25 cellular contexts compared by ENCODE assay signal in genomic region chr10:25023278-25023677, GRCh38. TPM values are rescaled to one million over a fixed set of nuclear protein-coding genes. Genes with fewer than 3 reads are reported as not detected.
"Had no signal": no experiment of that assay in that cellular context is flagged by ENCODE, and none has a peak within 500 bp of the region (broad histone marks: within the 10 kb centered on the region; RNA-seq: fewer than 3 reads in every experiment).

No MANE protein-coding gene starts in this region.

- DNase-seq: activated B cell treated with CpG ODN at 0.5 μM for 24 hours; activated CD4-positive, alpha-beta memory T cell treated with anti-CD3 and anti-CD28 coated beads, Interleukin-2, amount 10 ng/mL, durations not matched to agents 7 days and 5 days; activated CD4-positive, alpha-beta T cell treated with anti-CD3 and anti-CD28 coated beads for 4 hours; activated CD8-positive, alpha-beta memory T cell treated with anti-CD3 and anti-CD28 coated beads, Interleukin-2, amount 10 ng/mL, durations not matched to agents 7 days and 5 days; activated naive CD4-positive, alpha-beta T cell; activated naive CD8-positive, alpha-beta T cell treated with anti-CD3 and anti-CD28 coated beads, Interleukin-2, amount 10 ng/mL, durations not matched to agents 7 days and 5 days; cerebellar nuclear complex; effector memory CD8-positive, alpha-beta T cell; foreskin fibroblast; glutamatergic neuron; left lung; mesenchymal stem cell; mucosa of descending colon; naive B cell; psoas muscle; sigmoid colon; spleen; stimulated activated CD8-positive, alpha-beta memory T cell treated with anti-CD3 and anti-CD28 coated beads, Interleukin-4, amount 100 ng/mL, for 48 hours; stimulated activated naive CD4-positive, alpha-beta T cell; substantia nigra; T-cell; tibial artery had no signal

- ATAC-seq: activated CD8-positive, alpha-beta memory T cell treated with anti-CD3 and anti-CD28 coated beads, Interleukin-2, amount 10 ng/mL, durations not matched to agents 7 days and 5 days; effector memory CD8-positive, alpha-beta T cell; left lung; mucosa of descending colon; psoas muscle; T-cell had no signal

- H3K4me3 ChIP-seq: breast epithelium, left lung, mucosa of descending colon, psoas muscle, sigmoid colon, spleen, tibial artery had no signal

- FAIRE-seq: keratinocyte had no signal

RNA-seq across cellular contexts. Expression of gene ENKUR, which starts 7.3 kb away (rescaled TPM):
- total RNA-seq: activated B cell treated with CpG ODN at 0.5 μM for 24 hours; activated CD4-positive, alpha-beta memory T cell treated with anti-CD3 and anti-CD28 coated beads, Interleukin-2, amount 10 ng/mL, durations not matched to agents 7 days and 5 days; activated CD8-positive, alpha-beta memory T cell treated with anti-CD3 and anti-CD28 coated beads, Interleukin-2, amount 10 ng/mL, durations not matched to agents 7 days and 5 days; activated naive CD8-positive, alpha-beta T cell treated with anti-CD3 and anti-CD28 coated beads, Interleukin-2, amount 10 ng/mL, durations not matched to agents 7 days and 5 days; breast epithelium; osteoblast; psoas muscle; sigmoid colon had no signal
